ENCODE assay signal across 17 cellular contexts in the genomic region with DNA sequence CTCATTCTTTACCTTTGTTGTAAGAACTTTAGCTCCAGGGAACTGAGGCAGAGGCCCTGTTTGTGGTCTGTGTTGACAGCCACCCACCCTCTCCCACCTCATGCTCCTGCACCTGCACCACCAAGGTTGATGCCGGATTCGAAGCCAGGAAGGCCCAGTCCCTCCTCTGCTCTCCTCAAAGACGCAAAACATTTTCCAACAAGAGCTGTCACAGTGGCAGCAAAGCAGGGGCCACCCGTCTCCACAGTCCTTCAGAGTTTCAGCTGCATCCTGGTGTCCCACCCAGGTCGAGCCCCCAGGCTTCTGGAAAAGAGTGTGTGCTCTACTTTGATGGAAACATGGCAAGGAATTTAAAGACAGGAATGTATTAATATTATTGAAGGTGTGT.
"Had no signal": no experiment of that assay in that cellular context is flagged by ENCODE, and none has a peak within 500 bp of the region (broad histone marks: within the 10 kb centered on the region; RNA-seq: fewer than 3 reads in every experiment).

No MANE protein-coding gene starts in this region.

- H3K9me3 ChIP-seq: colonic mucosa, esophagus muscularis mucosa, gastroesophageal sphincter, heart left ventricle, left lung, lower lobe of right lung had no signal

- H2AFZ ChIP-seq: hepatocyte had no signal

- H3K4me3 ChIP-seq: colonic mucosa, esophagus muscularis mucosa, gastroesophageal sphincter, heart left ventricle, hepatocyte, left lung, lower lobe of right lung had no signal

- ATAC-seq: foreskin keratinocyte, heart left ventricle, left cardiac atrium, left lung, left ventricle myocardium superior had no signal

- H3K27me3 ChIP-seq: colonic mucosa, esophagus muscularis mucosa, foreskin keratinocyte, gastroesophageal sphincter, heart left ventricle, hepatocyte, left lung had no signal

- H3K4me2 ChIP-seq: hepatocyte had no signal

- DNase-seq: colonic mucosa; cortex of kidney; effector CD8-positive, alpha-beta T cell; foreskin keratinocyte; hypothalamus; immature natural killer cell; islet precursor cell; left cardiac atrium; left ventricle myocardium superior; lower lobe of right lung; mesenchymal stem cell; midbrain had no signal

- H3K36me3 ChIP-seq: colonic mucosa had no signal

- H3K4me1 ChIP-seq: colonic mucosa, esophagus muscularis mucosa, foreskin keratinocyte, gastroesophageal sphincter, left lung, lower lobe of right lung had no signal

- H3K79me2 ChIP-seq: hepatocyte had no signal

- H3K27ac ChIP-seq: colonic mucosa, esophagus muscularis mucosa, foreskin keratinocyte, gastroesophageal sphincter, heart left ventricle, hepatocyte, left lung, lower lobe of right lung had no signal
